23 cellular contexts compared by ENCODE assay signal in genomic region chr2:146981921-146982320, GRCh38.
DNase-seq lines count a peak whose midpoint lies in the region; ATAC-seq and TF ChIP-seq lines count a peak whose summit lies in the region.
"Had no signal": no experiment of that assay in that cellular context is flagged by ENCODE, and none has a peak within 500 bp of the region (broad histone marks: within the 10 kb centered on the region; RNA-seq: fewer than 3 reads in every experiment).

No MANE protein-coding gene starts in this region.

- peaks cover 24% of the 10 kb centered on the region for H3K4me1 Mint-ChIP-seq in MCF 10A (ENCODE audit: insufficient read depth, unreplicated experiment)
- H3K4me1 Mint-ChIP-seq: CD4-positive, CD25-positive, alpha-beta regulatory T cell; T-helper 17 cell had no signal

- no peak overlapping the region for H2AFZ ChIP-seq in OCI-LY7 (ENCODE audit: low read length)

- H3K36me3 ChIP-seq in OCI-LY7 (ENCODE audit: insufficient read depth, low read length) = no peaks in the 10 kb centered on the region
- H3K36me3 ChIP-seq in body of pancreas (replicated peaks in 1 of 2; ENCODE audit: insufficient read depth in 1 of 2, low read depth in 2 of 2) = no peaks in the 10 kb centered on the region
- no peaks in the 10 kb centered on the region for H3K36me3 ChIP-seq in testis (ENCODE audit: low read depth, missing control alignments)
- H3K36me3 ChIP-seq: ascending aorta, heart left ventricle, lower lobe of right lung had no signal

- CTCF ChIA-PET in MCF 10A (lab: Yijun Ruan, JAX) (interaction anchor here (0.9 to 1.5 kb wide), 3 partner anchors 55 to 71 kb away, joined by 3 to 6 read pairs (median 5); no protein-coding TSS in a partner anchor), OCI-LY7 (lab: Charles Lee; ENCODE audit: unreplicated experiment) (no interaction called here)

- H4K20me1 ChIP-seq in OCI-LY7 (ENCODE audit: insufficient read depth, low read length) = no peaks in the 10 kb centered on the region

- POLR2A ChIA-PET in MCF 10A (lab: Yijun Ruan, JAX) = interaction anchor here (0.6 to 1.5 kb wide), 15 partner anchors 8 to 916 kb away, joined by 3 to 8 read pairs (median 4); no protein-coding TSS in a partner anchor
- POLR2A ChIA-PET in OCI-LY7 (lab: Charles Lee) = interaction anchor here (1.0 kb wide), 1 partner anchor 8 kb away, joined by 3 read pairs; no protein-coding TSS in a partner anchor

- H3K4me2 ChIP-seq in OCI-LY7 (ENCODE audit: low read length) = no peak overlapping the region

- BruUV-seq in MCF 10A (replicated peaks; lab: Mats Ljungman, UMichigan) (no TSS peak), OCI-LY7 (replicated peaks; lab: Mats Ljungman, UMichigan) (no TSS peak)

- H3K27me3 ChIP-seq in body of pancreas (no peaks in the 10 kb centered on the region), testis (no peaks in the 10 kb centered on the region)
- H3K27me3 ChIP-seq: ascending aorta had no signal

- no peaks in the 10 kb centered on the region for H3K36me3 Mint-ChIP-seq in MCF 10A (ENCODE audit: insufficient read depth, unreplicated experiment)
- H3K36me3 Mint-ChIP-seq: activated naive CD4-positive, alpha-beta T cell treated with anti-CD3 and anti-CD28 coated beads, Interleukin-2, amount 50 U/mL, for 72 hours; CD4-positive, CD25-positive, alpha-beta regulatory T cell; type B pancreatic cell had no signal

- H3K4me3 Mint-ChIP-seq in MCF 10A (ENCODE audit: unreplicated experiment) = no peak overlapping the region
- H3K4me3 Mint-ChIP-seq: activated CD8-positive, alpha-beta T cell treated with anti-CD3 and anti-CD28 coated beads for 36 hours; CD4-positive, CD25-positive, alpha-beta regulatory T cell; nephron; T-helper 17 cell; type B pancreatic cell had no signal

- H3K9me3 ChIP-seq in OCI-LY7 (ENCODE audit: low read length) = no peaks in the 10 kb centered on the region
- H3K9me3 ChIP-seq in body of pancreas = no peaks in the 10 kb centered on the region
- no peaks in the 10 kb centered on the region for H3K9me3 ChIP-seq in testis
- H3K9me3 ChIP-seq: ascending aorta, heart left ventricle, lower lobe of right lung had no signal

- H3K79me2 ChIP-seq in OCI-LY7 (ENCODE audit: insufficient read depth, low read depth, low read length) = no peaks in the 10 kb centered on the region

- TF ChIP-seq POLR2A in body of pancreas (IDR thresholded peaks at IDR 0.05) (no peak), testis (IDR thresholded peaks at IDR 0.05) (no peak)

- no peak for ATAC-seq in body of pancreas
- ATAC-seq: activated CD8-positive, alpha-beta T cell treated with anti-CD3 and anti-CD28 coated beads for 36 hours; activated naive CD4-positive, alpha-beta T cell treated with anti-CD3 and anti-CD28 coated beads, Interleukin-2, amount 50 U/mL, for 72 hours; heart left ventricle; K562; T-helper 17 cell had no signal

- H3K27ac ChIP-seq in OCI-LY7 (ENCODE audit: low read depth, low read length, poor library complexity, severe bottlenecking) (no peak overlapping the region), body of pancreas (no peak overlapping the region), testis (no peak overlapping the region)
- H3K27ac ChIP-seq: ascending aorta, lower lobe of right lung had no signal

- DNase-seq in M059J (ENCODE audit: low read depth) (peak; percentile 8), MCF 10A (ENCODE audit: unreplicated experiment) (no peak), iris pigment epithelial cell (ENCODE audit: low read depth) (peak; percentile 76), OCI-LY7 (ENCODE audit: low spot score) (no peak), body of pancreas (no peak), testis (no peak), cerebellar nuclear complex (lab: John Stamatoyannopoulos, UW) (no peak)
- DNase-seq: activated CD4-positive, CD25-positive, alpha-beta regulatory T cell treated with anti-CD3 and anti-CD28 coated beads, Interleukin-2, amount 50 U/mL, for 72 hours; activated CD8-positive, alpha-beta T cell treated with anti-CD3 and anti-CD28 coated beads for 36 hours; CD4-positive, CD25-positive, alpha-beta regulatory T cell; heart left ventricle; NCI-H1417 treated with DMSO at 0.1 percent for 48 hours; NCI-H2081 treated with DMSO at 0.1 percent for 48 hours; NCI-H748 treated with DMSO at 0.1 percent for 48 hours; stimulated activated CD4-positive, alpha-beta T cell treated with anti-CD3 and anti-CD28 coated beads, Interleukin-2, amount 100 ng/mL, for 24 hours; T-helper 17 cell had no signal

- intact Hi-C loops in MCF 10A (cut with micrococcal nuclease) (loop anchor here (5.0 kb wide), 1 partner anchor 50 kb away; no protein-coding TSS in a partner anchor), OCI-LY7 (cut with micrococcal nuclease; ENCODE audit: unreplicated experiment) (no loop called here), body of pancreas (cut with DNase I) (no loop called here), testis (cut with DNase I; ENCODE audit: low total_unique reads) (no loop called here)

- H3K4me1 ChIP-seq in OCI-LY7 (ENCODE audit: insufficient read depth, low read length, poor library complexity, severe bottlenecking) = no peaks in the 10 kb centered on the region
- H3K4me1 ChIP-seq in body of pancreas = no peaks in the 10 kb centered on the region
- no peaks in the 10 kb centered on the region for H3K4me1 ChIP-seq in testis
- H3K4me1 ChIP-seq: ascending aorta, heart left ventricle, lower lobe of right lung had no signal

- H3K4me3 ChIP-seq in OCI-LY7 (ENCODE audit: low read depth, low read length, poor library complexity, severe bottlenecking) (no peak overlapping the region), body of pancreas (no peak overlapping the region), testis (no peak overlapping the region)
- H3K4me3 ChIP-seq: ascending aorta, heart left ventricle, K562, lower lobe of right lung had no signal

- H3K9me2 ChIP-seq in OCI-LY7 (ENCODE audit: insufficient read depth, low read length) = no peaks in the 10 kb centered on the region

- no peaks in the 10 kb centered on the region for H3K9me3 Mint-ChIP-seq in MCF 10A (ENCODE audit: unreplicated experiment)
- H3K9me3 Mint-ChIP-seq: nephron had no signal

- peak overlapping the region; percentile 62 for H3K27ac Mint-ChIP-seq in MCF 10A (ENCODE audit: low read depth, unreplicated experiment)
- H3K27ac Mint-ChIP-seq: activated CD8-positive, alpha-beta T cell treated with anti-CD3 and anti-CD28 coated beads for 36 hours; activated naive CD4-positive, alpha-beta T cell treated with anti-CD3 and anti-CD28 coated beads, Interleukin-2, amount 50 U/mL, for 72 hours; activated T-helper 2 cell treated with anti-CD3 and anti-CD28 coated beads, Interferon-gamma antibody, Interleukin-2, Interleukin-4, amounts not matched to agents 10 μg/mL and 5 μg/mL and 100 μg/mL, durations not matched to agents 14 hours and 24 hours and 36 hours; CD4-positive, CD25-positive, alpha-beta regulatory T cell; nephron; T-helper 17 cell; type B pancreatic cell had no signal

- H3K27me3 Mint-ChIP-seq in MCF 10A (ENCODE audit: insufficient read depth, unreplicated experiment) = no peaks in the 10 kb centered on the region
- H3K27me3 Mint-ChIP-seq: CD4-positive, CD25-positive, alpha-beta regulatory T cell; type B pancreatic cell had no signal

- no peak for TF ChIP-seq CTCF in MCF 10A (IDR thresholded peaks at IDR 0.05; ENCODE audit: unreplicated experiment)
- no peak for TF ChIP-seq CTCF in OCI-LY7 (conservative IDR thresholded peaks at IDR 0.05; ENCODE audit: low read length)
- TF ChIP-seq CTCF in body of pancreas (IDR thresholded peaks at IDR 0.05) = no peak
- TF ChIP-seq CTCF in testis (IDR thresholded peaks at IDR 0.05) = no peak

Comparison
In these comparisons a context has a peak if more than half of its experiments do, and no peak if none do; other contexts are left out.
1. DNase-seq: peak in M059J (single experiment) and iris pigment epithelial cell (single experiment); none in MCF 10A (single experiment), OCI-LY7 (single experiment), body of pancreas (0 of 4), testis (single experiment) and cerebellar nuclear complex (0 of 2).